1 cellular context compared by ENCODE assay signal in genomic region chr22:38108561-38109319, GRCh38.
TF ChIP-seq lines count a peak whose summit lies in the region.

No MANE protein-coding gene starts in this region.

TF ChIP-seq in SK-N-SH treated with all-trans-retinoic acid at 6 μM for 48 hours, 23 proteins besides CTCF, POLR2A, EP300 and RAD21 (continued from another document):
- TF ChIP-seq, protein P1, sequence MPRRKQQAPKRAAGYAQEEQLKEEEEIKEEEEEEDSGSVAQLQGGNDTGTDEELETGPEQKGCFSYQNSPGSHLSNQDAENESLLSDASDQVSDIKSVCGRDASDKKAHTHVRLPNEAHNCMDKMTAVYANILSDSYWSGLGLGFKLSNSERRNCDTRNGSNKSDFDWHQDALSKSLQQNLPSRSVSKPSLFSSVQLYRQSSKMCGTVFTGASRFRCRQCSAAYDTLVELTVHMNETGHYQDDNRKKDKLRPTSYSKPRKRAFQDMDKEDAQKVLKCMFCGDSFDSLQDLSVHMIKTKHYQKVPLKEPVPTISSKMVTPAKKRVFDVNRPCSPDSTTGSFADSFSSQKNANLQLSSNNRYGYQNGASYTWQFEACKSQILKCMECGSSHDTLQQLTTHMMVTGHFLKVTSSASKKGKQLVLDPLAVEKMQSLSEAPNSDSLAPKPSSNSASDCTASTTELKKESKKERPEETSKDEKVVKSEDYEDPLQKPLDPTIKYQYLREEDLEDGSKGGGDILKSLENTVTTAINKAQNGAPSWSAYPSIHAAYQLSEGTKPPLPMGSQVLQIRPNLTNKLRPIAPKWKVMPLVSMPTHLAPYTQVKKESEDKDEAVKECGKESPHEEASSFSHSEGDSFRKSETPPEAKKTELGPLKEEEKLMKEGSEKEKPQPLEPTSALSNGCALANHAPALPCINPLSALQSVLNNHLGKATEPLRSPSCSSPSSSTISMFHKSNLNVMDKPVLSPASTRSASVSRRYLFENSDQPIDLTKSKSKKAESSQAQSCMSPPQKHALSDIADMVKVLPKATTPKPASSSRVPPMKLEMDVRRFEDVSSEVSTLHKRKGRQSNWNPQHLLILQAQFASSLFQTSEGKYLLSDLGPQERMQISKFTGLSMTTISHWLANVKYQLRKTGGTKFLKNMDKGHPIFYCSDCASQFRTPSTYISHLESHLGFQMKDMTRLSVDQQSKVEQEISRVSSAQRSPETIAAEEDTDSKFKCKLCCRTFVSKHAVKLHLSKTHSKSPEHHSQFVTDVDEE (CRISPR knock-in tag; IDR thresholded peaks at IDR 0.05), result no peak
- TF ChIP-seq GLIS3 (CRISPR knock-in tag; IDR thresholded peaks at IDR 0.05) (no peak), CREB5 (CRISPR knock-in tag; IDR thresholded peaks at IDR 0.05; ENCODE audit: low read depth) (no peak), SNAI2 (CRISPR knock-in tag; IDR thresholded peaks at IDR 0.05) (no peak)
TF ChIP-seq in SK-N-SH treated with all-trans-retinoic acid at 6 μM for 48 hours: peak in this region for 0.
